7 cellular contexts compared by ENCODE assay signal in genomic region chr11:65432686-65433582, GRCh38. TPM values are rescaled to one million over a fixed set of nuclear protein-coding genes. Genes with fewer than 3 reads are reported as not detected.
DNase-seq lines count a peak whose midpoint lies in the region; ATAC-seq lines count a peak whose summit lies in the region.

No MANE protein-coding gene starts in this region.

- no peaks in the 10 kb centered on the region for H3K9me3 ChIP-seq in MG63

- H3K4me3 ChIP-seq in MG63: peak overlapping the region; percentile 6; the same call in 1 of the 2 replicates

- H3K4me3 Mint-ChIP-seq in activated naive CD8-positive, alpha-beta T cell treated with anti-CD3 and anti-CD28 coated beads for 36 hours: peak overlapping the region; percentile 12

- no peaks in the 10 kb centered on the region for H3K9me3 Mint-ChIP-seq in activated naive CD8-positive, alpha-beta T cell treated with anti-CD3 and anti-CD28 coated beads for 36 hours

- peaks cover 81% of the 10 kb centered on the region for H3K4me1 Mint-ChIP-seq in activated naive CD8-positive, alpha-beta T cell treated with anti-CD3 and anti-CD28 coated beads for 36 hours

- peaks cover 25% of the 10 kb centered on the region for H3K36me3 Mint-ChIP-seq in activated naive CD8-positive, alpha-beta T cell treated with anti-CD3 and anti-CD28 coated beads for 36 hours

- no peaks in the 10 kb centered on the region for H3K27me3 Mint-ChIP-seq in activated naive CD8-positive, alpha-beta T cell treated with anti-CD3 and anti-CD28 coated beads for 36 hours

- DNase-seq in GF-D8 (lab: John Stamatoyannopoulos, UW) (peak; percentile 23), MG63 (no peak), medulla oblongata (ENCODE audit: extremely low spot score) (peak; percentile 67)
- DNase-seq in activated naive CD8-positive, alpha-beta T cell treated with anti-CD3 and anti-CD28 coated beads for 36 hours: no peak

- peak overlapping the region; percentile 80 for H3K27ac Mint-ChIP-seq in activated naive CD8-positive, alpha-beta T cell treated with anti-CD3 and anti-CD28 coated beads for 36 hours

- no peaks in the 10 kb centered on the region for H3K27me3 ChIP-seq in MG63

- ATAC-seq in GM18870 (IDR thresholded peaks at IDR 0.05; ENCODE audit: unreplicated experiment) (no peak), HG03439 (IDR thresholded peaks at IDR 0.05; ENCODE audit: unreplicated experiment) (no peak), GM21528 (IDR thresholded peaks at IDR 0.05; ENCODE audit: low FRiP score, unreplicated experiment) (no peak)

- H3K36me3 ChIP-seq in MG63: peaks cover 66% of the 10 kb centered on the region

RNA-seq across cellular contexts. Expression of gene NEAT1, which starts 10.3 kb away (rescaled TPM):
- 4.8 and 7.7 TPM in 2 replicates for total RNA-seq in MG63 (2014; rRNA removed; shearing (Covaris generic); ENCODE audit: low replicate concordance)
- 100 to 1,000 TPM; 136 to 155 TPM for total RNA-seq in activated naive CD8-positive, alpha-beta T cell treated with anti-CD3 and anti-CD28 coated beads for 36 hours

RNA-seq across cellular contexts. Expression of gene FRMD8, which starts 46.5 kb away (rescaled TPM):
- 25.9 and 44.1 TPM in 2 replicates for total RNA-seq in MG63 (2014; rRNA removed; shearing (Covaris generic); ENCODE audit: low replicate concordance)
- 10 to 100 TPM; 33.1 to 36.3 TPM for total RNA-seq in activated naive CD8-positive, alpha-beta T cell treated with anti-CD3 and anti-CD28 coated beads for 36 hours

RNA-seq across cellular contexts. Expression of gene SLC25A45, which starts 50.5 kb away (rescaled TPM):
- total RNA-seq in MG63 (2014; rRNA removed; shearing (Covaris generic); ENCODE audit: low replicate concordance): 1.9 TPM in 2 replicates
- 10 to 100 TPM; 15.4 to 15.7 TPM for total RNA-seq in activated naive CD8-positive, alpha-beta T cell treated with anti-CD3 and anti-CD28 coated beads for 36 hours

Comparison
In these comparisons a context has a peak if more than half of its experiments do, and no peak if none do; other contexts are left out.
1. DNase-seq: peak in GF-D8 (single experiment) and medulla oblongata (single experiment); none in MG63 (single experiment) and activated naive CD8-positive, alpha-beta T cell treated with anti-CD3 and anti-CD28 coated beads for 36 hours (single experiment).
2. RNA of gene NEAT1, which starts 10.3 kb away (total RNA-seq): 136 to 155 TPM in activated naive CD8-positive, alpha-beta T cell treated with anti-CD3 and anti-CD28 coated beads for 36 hours; 4.8 to 7.7 TPM in MG63; every median in the first group is over 10 times any median in the second.